ENCODE assay signal across 24 cellular contexts in the genomic region with DNA sequence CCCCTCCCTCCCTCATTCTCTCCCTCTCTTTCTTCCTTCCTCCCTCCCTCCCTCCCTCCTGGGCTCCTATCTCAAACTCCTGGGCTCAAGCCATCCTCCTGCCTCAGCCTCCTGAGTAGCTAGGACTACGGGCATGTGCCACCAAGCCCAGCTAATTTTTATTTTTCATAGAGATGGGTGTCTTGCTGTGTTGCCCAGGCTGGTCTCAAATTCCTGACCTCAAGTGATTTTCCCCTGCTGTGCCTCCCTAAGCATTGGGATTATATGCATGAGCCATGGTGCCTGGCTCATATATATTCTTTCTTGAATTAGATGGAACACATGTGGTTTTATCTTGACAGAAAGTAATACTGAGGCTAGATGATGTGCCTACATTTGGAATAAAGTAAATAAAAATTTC. TPM values are rescaled to one million over a fixed set of nuclear protein-coding genes. Genes with fewer than 3 reads are reported as not detected.
DNase-seq lines count a peak whose midpoint lies in the region; ATAC-seq, FAIRE-seq and TF ChIP-seq lines count a peak whose summit lies in the region.
"Had no signal": no experiment of that assay in that cellular context is flagged by ENCODE, and none has a peak within 500 bp of the region (broad histone marks: within the 10 kb centered on the region; RNA-seq: fewer than 3 reads in every experiment).

No MANE protein-coding gene starts in this region.

- H3K27ac ChIP-seq in astrocyte (ENCODE audit: low read depth, low read length) (no peak overlapping the region), smooth muscle cell (ENCODE audit: low read depth) (peak overlapping the region; percentile 9), kidney (ENCODE audit: low read depth in 2 of 2, low read length in 2 of 2) (no peak overlapping the region)
- H3K27ac ChIP-seq: GM23248, KMS-11, RWPE1 had no signal

- H3K27me3 ChIP-seq in astrocyte (ENCODE audit: insufficient read depth, low read length): no peaks in the 10 kb centered on the region
- H3K27me3 ChIP-seq in smooth muscle cell (ENCODE audit: low read depth): no peaks in the 10 kb centered on the region

- H3K4me1 Mint-ChIP-seq in natural killer cell (peaks cover 53 to 63% of the 10 kb centered on the region in 2 donors), HFFc6 (ENCODE audit: low read depth) (peaks cover 39% of the 10 kb centered on the region), astrocyte (ENCODE audit: low read depth, unreplicated experiment) (peaks cover 18% of the 10 kb centered on the region)
- peaks cover 44 to 47% of the 10 kb centered on the region in 2 donors for H3K4me1 Mint-ChIP-seq in natural killer cell treated with Interleukin-12 subunit alpha and Interleukin-12 subunit beta and Interleukin-15 and Interleukin-18, amount 100 ng/mL, for 72 hours (ENCODE audit: low read depth in 2 of 2)
- peaks cover 43% of the 10 kb centered on the region for H3K4me1 Mint-ChIP-seq in activated naive CD4-positive, alpha-beta T cell treated with anti-CD3 and anti-CD28 coated beads, Interleukin-2, amount 10 ng/mL, durations not matched to agents 7 days and 5 days

- H3F3A ChIP-seq in smooth muscle cell (ENCODE audit: low read depth): peaks cover 6% of the 10 kb centered on the region

- peak overlapping the region; percentile 21 for H3K4me3 Mint-ChIP-seq in natural killer cell
- no peak overlapping the region for H3K4me3 Mint-ChIP-seq in natural killer cell treated with Interleukin-12 subunit alpha and Interleukin-12 subunit beta and Interleukin-15 and Interleukin-18, amount 100 ng/mL, for 72 hours
- H3K4me3 Mint-ChIP-seq in HFFc6: no peak overlapping the region
- H3K4me3 Mint-ChIP-seq in astrocyte (ENCODE audit: unreplicated experiment): peak overlapping the region; percentile 62
- H3K4me3 Mint-ChIP-seq in activated naive CD4-positive, alpha-beta T cell treated with anti-CD3 and anti-CD28 coated beads, Interleukin-2, amount 10 ng/mL, durations not matched to agents 7 days and 5 days: no peak overlapping the region

- no peaks in the 10 kb centered on the region for H3K9me3 ChIP-seq in astrocyte (ENCODE audit: insufficient read depth, low read depth, low read length)
- H3K9me3 ChIP-seq in smooth muscle cell (replicated peaks; ENCODE audit: low read depth): no peaks in the 10 kb centered on the region
- H3K9me3 ChIP-seq in kidney (ENCODE audit: control insufficient read depth in 1 of 2, low read length in 2 of 2): no peaks in the 10 kb centered on the region
- H3K9me3 ChIP-seq: HAP-1 had no signal

- no peak for TF ChIP-seq CTCF in natural killer cell (IDR thresholded peaks at IDR 0.05)
- TF ChIP-seq CTCF in HFFc6 (IDR thresholded peaks at IDR 0.05): no peak
- no peak for TF ChIP-seq CTCF in astrocyte (IDR thresholded peaks at IDR 0.05; ENCODE audit: insufficient read depth, low read depth, low read length)
- no peak for TF ChIP-seq CTCF in smooth muscle cell (IDR thresholded peaks at IDR 0.05; ENCODE audit: borderline replicate concordance, insufficient read depth, poor library complexity, severe bottlenecking)
- no peak for TF ChIP-seq CTCF in kidney (IDR thresholded peaks at IDR 0.05; ENCODE audit: borderline replicate concordance, extremely low read depth, insufficient read depth)

- DNase-seq in natural killer cell (no peak), HFFc6 (no peak), astrocyte (ENCODE audit: low read depth) (no peak), smooth muscle cell (lab: John Stamatoyannopoulos, UW; ENCODE audit: unreplicated experiment) (no peak), kidney (no peak), T-helper 1 cell (no peak)
- no peak for DNase-seq in natural killer cell treated with Interleukin-12 subunit alpha and Interleukin-12 subunit beta and Interleukin-15 and Interleukin-18, amount 100 ng/mL, for 72 hours (ENCODE audit: low spot score)
- DNase-seq in activated naive CD4-positive, alpha-beta T cell treated with anti-CD3 and anti-CD28 coated beads, Interleukin-2, amount 10 ng/mL, durations not matched to agents 7 days and 5 days: no peak
- DNase-seq: CD4-positive, CD25-positive, alpha-beta regulatory T cell; COR-L47; DMS79; NCI-H1105; NCI-H146; NCI-H2029; NCI-H2227 treated with DMSO at 0.1 percent for 48 hours; NCI-H510A; NCI-H774; NK-92 treated with Interleukin-12 subunit alpha and Interleukin-12 subunit beta, amount 100 ng/mL, for 24 hours; SHP77 treated with DMSO at 0.1 percent for 48 hours had no signal

- H3K4me1 ChIP-seq in astrocyte (ENCODE audit: insufficient read depth, low read length) (no peaks in the 10 kb centered on the region), smooth muscle cell (ENCODE audit: low read depth) (peaks cover 30% of the 10 kb centered on the region), kidney (ENCODE audit: control insufficient read depth in 1 of 2, insufficient read depth in 1 of 2, low read depth in 1 of 2, low read length in 2 of 2) (peaks cover 3 to 8% of the 10 kb centered on the region in 2 donors)

- H3K27ac Mint-ChIP-seq in natural killer cell (no peak overlapping the region), HFFc6 (peak overlapping the region; percentile 18; the same call in 1 of the 2 replicates), astrocyte (ENCODE audit: unreplicated experiment) (no peak overlapping the region)
- H3K27ac Mint-ChIP-seq in natural killer cell treated with Interleukin-12 subunit alpha and Interleukin-12 subunit beta and Interleukin-15 and Interleukin-18, amount 100 ng/mL, for 72 hours: no peak overlapping the region
- H3K27ac Mint-ChIP-seq in activated naive CD4-positive, alpha-beta T cell treated with anti-CD3 and anti-CD28 coated beads, Interleukin-2, amount 10 ng/mL, durations not matched to agents 7 days and 5 days: no peak overlapping the region
- H3K27ac Mint-ChIP-seq: CD4-positive, CD25-positive, alpha-beta regulatory T cell had no signal

- WGBS in smooth muscle cell (ENCODE audit: low lambda C conversion rate): 88% methylated on average over 1 of the region's 1 CpG

- ATAC-seq in natural killer cell: no peak
- no peak for ATAC-seq in natural killer cell treated with Interleukin-12 subunit alpha and Interleukin-12 subunit beta and Interleukin-15 and Interleukin-18, amount 100 ng/mL, for 72 hours

- CTCF ChIA-PET in activated naive CD4-positive, alpha-beta T cell treated with anti-CD3 and anti-CD28 coated beads, Interleukin-2, amount 10 ng/mL, durations not matched to agents 7 days and 5 days (lab: Charles Lee): no interaction called here

- FAIRE-seq in astrocyte (lab: Jason Lieb, UNC): no peak
- no peak for FAIRE-seq in kidney (lab: Jason Lieb, UNC)
- FAIRE-seq: HTR-8/SVneo had no signal

- H4K20me1 ChIP-seq in astrocyte (ENCODE audit: insufficient read depth, low read length): peaks cover 89% of the 10 kb centered on the region
- peaks cover 100% of the 10 kb centered on the region for H4K20me1 ChIP-seq in smooth muscle cell (ENCODE audit: low read depth)

- no peaks in the 10 kb centered on the region for H3K36me3 Mint-ChIP-seq in natural killer cell
- H3K36me3 Mint-ChIP-seq in natural killer cell treated with Interleukin-12 subunit alpha and Interleukin-12 subunit beta and Interleukin-15 and Interleukin-18, amount 100 ng/mL, for 72 hours: no peaks in the 10 kb centered on the region
- H3K36me3 Mint-ChIP-seq in HFFc6 (ENCODE audit: low read depth): peaks cover 4% of the 10 kb centered on the region; the same call in 1 of the 2 replicates
- no peaks in the 10 kb centered on the region for H3K36me3 Mint-ChIP-seq in astrocyte (ENCODE audit: low read depth, unreplicated experiment)
- H3K36me3 Mint-ChIP-seq in activated naive CD4-positive, alpha-beta T cell treated with anti-CD3 and anti-CD28 coated beads, Interleukin-2, amount 10 ng/mL, durations not matched to agents 7 days and 5 days: no peaks in the 10 kb centered on the region

- intact Hi-C loops in natural killer cell (cut with micrococcal nuclease): no loop called here
- intact Hi-C loops in kidney (cut with DNase I): no loop called here

- H3K9ac ChIP-seq in astrocyte (ENCODE audit: low read length) (no peak overlapping the region), smooth muscle cell (ENCODE audit: low read depth) (no peak overlapping the region), kidney (ENCODE audit: low read length in 2 of 2) (no peak overlapping the region)
- H3K9ac ChIP-seq: GM23248, KMS-11 had no signal

- H3K27me3 Mint-ChIP-seq in natural killer cell (ENCODE audit: low read depth in 2 of 2) (no peaks in the 10 kb centered on the region), HFFc6 (ENCODE audit: insufficient read depth) (peaks cover 1% of the 10 kb centered on the region; the same call in 1 of the 2 replicates), astrocyte (ENCODE audit: low read depth, unreplicated experiment) (no peaks in the 10 kb centered on the region)
- H3K27me3 Mint-ChIP-seq in natural killer cell treated with Interleukin-12 subunit alpha and Interleukin-12 subunit beta and Interleukin-15 and Interleukin-18, amount 100 ng/mL, for 72 hours: no peaks in the 10 kb centered on the region
- no peaks in the 10 kb centered on the region for H3K27me3 Mint-ChIP-seq in activated naive CD4-positive, alpha-beta T cell treated with anti-CD3 and anti-CD28 coated beads, Interleukin-2, amount 10 ng/mL, durations not matched to agents 7 days and 5 days
- H3K27me3 Mint-ChIP-seq: CD4-positive, CD25-positive, alpha-beta regulatory T cell had no signal

- H3K4me2 ChIP-seq in astrocyte (ENCODE audit: low read length): no peak overlapping the region
- H3K4me2 ChIP-seq in smooth muscle cell: peak overlapping the region; percentile 25
- H3K4me2 ChIP-seq: KMS-11 had no signal

- H3K9me3 Mint-ChIP-seq in natural killer cell (no peaks in the 10 kb centered on the region), HFFc6 (no peaks in the 10 kb centered on the region), astrocyte (ENCODE audit: unreplicated experiment) (no peaks in the 10 kb centered on the region)
- H3K9me3 Mint-ChIP-seq in natural killer cell treated with Interleukin-12 subunit alpha and Interleukin-12 subunit beta and Interleukin-15 and Interleukin-18, amount 100 ng/mL, for 72 hours: no peaks in the 10 kb centered on the region
- no peaks in the 10 kb centered on the region for H3K9me3 Mint-ChIP-seq in activated naive CD4-positive, alpha-beta T cell treated with anti-CD3 and anti-CD28 coated beads, Interleukin-2, amount 10 ng/mL, durations not matched to agents 7 days and 5 days
- H3K9me3 Mint-ChIP-seq: CD4-positive, CD25-positive, alpha-beta regulatory T cell had no signal

- H2AFZ ChIP-seq in astrocyte (ENCODE audit: low read depth, low read length) (no peak overlapping the region), smooth muscle cell (ENCODE audit: low read depth) (no peak overlapping the region)
- H2AFZ ChIP-seq: GM23248 had no signal

- H3K4me3 ChIP-seq in astrocyte (ENCODE audit: insufficient read depth, low read depth, low read length) (no peak overlapping the region), smooth muscle cell (no peak overlapping the region), kidney (ENCODE audit: low read length in 2 of 2) (no peak overlapping the region)
- H3K4me3 ChIP-seq: GM23248, HAP-1 had no signal

- H3K36me3 ChIP-seq in astrocyte (ENCODE audit: insufficient read depth, low read length): no peaks in the 10 kb centered on the region
- H3K36me3 ChIP-seq in smooth muscle cell (ENCODE audit: low read depth): no peaks in the 10 kb centered on the region
- no peaks in the 10 kb centered on the region for H3K36me3 ChIP-seq in kidney (ENCODE audit: control insufficient read depth in 1 of 2, insufficient read depth in 2 of 2, low read length in 2 of 2)

- H3K79me2 ChIP-seq in astrocyte (ENCODE audit: insufficient read depth, low read length) (peaks cover 100% of the 10 kb centered on the region), smooth muscle cell (ENCODE audit: low read depth) (peaks cover 99% of the 10 kb centered on the region)

RNA-seq across cellular contexts. Expression of a gene that starts 14.2 kb away (rescaled TPM):
- 100 to 1,000 TPM; 200 to 225 (median 224) TPM for total RNA-seq in natural killer cell
- 100 to 1,000 TPM; 167 to 216 TPM for total RNA-seq in natural killer cell treated with Interleukin-12 subunit alpha and Interleukin-12 subunit beta and Interleukin-15 and Interleukin-18, amount 100 ng/mL, for 72 hours
- 100 to 1,000 TPM; 115 to 148 (median 130) TPM for total RNA-seq in HFFc6 (2021; fragmentation: NEBNext Ultra II Directional; extraction: Animal tissue kit (Norgen Biotek cat#: 25700))
- total RNA-seq in astrocyte: 164 and 188 TPM in 2 replicates
- total RNA-seq in smooth muscle cell: 137 and 140 TPM in 2 replicates
- 109 and 119 TPM in 2 replicates for polyA plus RNA-seq in smooth muscle cell
- 160 TPM for total RNA-seq in kidney
- 70.8 TPM for polyA plus RNA-seq in kidney (ENCODE audit: insufficient read depth, low read depth, low replicate concordance)

Comparison
In these comparisons a context has a peak if more than half of its experiments do, and no peak if none do; other contexts are left out.
1. H3K4me3 Mint-ChIP-seq: peak in natural killer cell (single experiment) and astrocyte (single experiment); none in natural killer cell treated with Interleukin-12 subunit alpha and Interleukin-12 subunit beta and Interleukin-15 and Interleukin-18, amount 100 ng/mL, for 72 hours (single experiment), HFFc6 (single experiment) and activated naive CD4-positive, alpha-beta T cell treated with anti-CD3 and anti-CD28 coated beads, Interleukin-2, amount 10 ng/mL, durations not matched to agents 7 days and 5 days (single experiment).